Comparison of ENCODE assay signal across 8 cellular contexts in genomic region chrX:136880452-136881013, GRCh38. TPM values are rescaled to one million over a fixed set of nuclear protein-coding genes. Genes with fewer than 3 reads are reported as not detected.
A peak's percentile ranks its signal among the peaks of the same experiment; 100 is the strongest.
DNase-seq lines count a peak whose midpoint lies in the region; ATAC-seq and TF ChIP-seq lines count a peak whose summit lies in the region.

Gene RBMX, minus strand, starts transcription at chrX:136880725. Its CDS starts 1,298 bp downstream, at chrX:136879427.

- H3K4me1 ChIP-seq in ACC112 (ENCODE audit: control insufficient read depth, insufficient read depth, low read length, unreplicated experiment): no peaks in the 10 kb centered on the region
- no peaks in the 10 kb centered on the region for H3K4me1 ChIP-seq in breast epithelium
- peaks cover 4% of the 10 kb centered on the region for H3K4me1 ChIP-seq in smooth muscle cell (ENCODE audit: low read depth)

- H3K27ac ChIP-seq in ACC112 (ENCODE audit: low read depth, low read length) (peak within 1 kb of the TSS; percentile 71), VCaP (peak within 1 kb of the TSS; percentile 87), breast epithelium (peak within 1 kb of the TSS; percentile 94 to 96), smooth muscle cell (ENCODE audit: low read depth) (peak within 1 kb of the TSS; percentile 87)

- peak; percentile 95 for TF ChIP-seq POLR2A in breast epithelium (IDR thresholded peaks at IDR 0.05)

- intact Hi-C loops in breast epithelium (cut with DNase I; ENCODE audit: low total_unique reads): no loop called here

- H3F3A ChIP-seq in smooth muscle cell (ENCODE audit: low read depth): no peaks in the 10 kb centered on the region

- TF ChIP-seq CTCF in VCaP (conservative IDR thresholded peaks at IDR 0.05) (no peak), breast epithelium (IDR thresholded peaks at IDR 0.05) (no peak), smooth muscle cell (IDR thresholded peaks at IDR 0.05; ENCODE audit: borderline replicate concordance, insufficient read depth, poor library complexity, severe bottlenecking) (no peak)

- H2AFZ ChIP-seq in ACC112 (ENCODE audit: low read length, unreplicated experiment) (peak within 1 kb of the TSS; percentile 75), smooth muscle cell (ENCODE audit: low read depth) (peak within 1 kb of the TSS; percentile 71)

- peak within 1 kb of the TSS; percentile 88 for H3K4me3 ChIP-seq in ACC112 (ENCODE audit: low read depth, low read length)
- peak within 1 kb of the TSS; percentile 76 to 84 (median 78) for H3K4me3 ChIP-seq in breast epithelium
- peak within 1 kb of the TSS; percentile 87 for H3K4me3 ChIP-seq in smooth muscle cell

- H3K36me3 ChIP-seq in ACC112 (ENCODE audit: insufficient read depth, low read length) (0 out of 2 replicates have a peak, but pooled peaks cover 3% of the 10 kb centered on the region), breast epithelium (no peaks in the 10 kb centered on the region), smooth muscle cell (ENCODE audit: low read depth) (no peaks in the 10 kb centered on the region)

- H3K9me3 ChIP-seq in breast epithelium (no peaks in the 10 kb centered on the region), smooth muscle cell (replicated peaks; ENCODE audit: low read depth) (no peaks in the 10 kb centered on the region)

- WGBS in smooth muscle cell (ENCODE audit: low lambda C conversion rate): 34% methylated on average over 34 of the region's 34 CpGs

- peak within 1 kb of the TSS; percentile 87 for H3K4me2 ChIP-seq in smooth muscle cell

- DNase-seq in NCI-H2196 treated with DMSO at 0.1 percent for 48 hours (lab: John Stamatoyannopoulos, UW; ENCODE audit: unreplicated experiment) (peak; percentile 64), breast epithelium (ENCODE audit: low spot score in 2 of 2) (peak; percentile 85 to 88), iPS-NIHi11 (ENCODE audit: low spot score) (peak; percentile 87), smooth muscle cell (lab: John Stamatoyannopoulos, UW; ENCODE audit: unreplicated experiment) (peak; percentile 27)

- H4K20me1 ChIP-seq in smooth muscle cell (ENCODE audit: low read depth): peaks cover 35% of the 10 kb centered on the region

- peak within 1 kb of the TSS; percentile 97 for H3K9ac ChIP-seq in smooth muscle cell (ENCODE audit: low read depth)

- ATAC-seq in GM18870 (IDR thresholded peaks at IDR 0.05; ENCODE audit: unreplicated experiment) (peak; percentile 93), HG03135 (IDR thresholded peaks at IDR 0.05; ENCODE audit: unreplicated experiment) (peak; percentile 96)

- H3K79me2 ChIP-seq in ACC112 (ENCODE audit: control insufficient read depth, insufficient read depth, low read length, unreplicated experiment): peaks cover 43% of the 10 kb centered on the region
- H3K79me2 ChIP-seq in smooth muscle cell (ENCODE audit: low read depth): peaks cover 41% of the 10 kb centered on the region

- H3K27me3 ChIP-seq in ACC112 (ENCODE audit: insufficient read depth, low read length) (no peaks in the 10 kb centered on the region), breast epithelium (peaks cover 0 to 7% of the 10 kb centered on the region in 2 donors), smooth muscle cell (ENCODE audit: low read depth) (no peaks in the 10 kb centered on the region)

RNA-seq across cellular contexts. Expression of gene RBMX, which starts in this region (rescaled TPM):
- total RNA-seq in breast epithelium (100 to 1,000 TPM; 255 to 331 (median 264) TPM), smooth muscle cell (196 and 255 TPM in 2 replicates)
- 99.9 and 110 TPM in 2 replicates for polyA plus RNA-seq in smooth muscle cell

Comparison
In these comparisons a context has a peak if more than half of its experiments do, and no peak if none do; other contexts are left out.
1. Peak in every context shown above with its lines: DNase-seq, ATAC-seq, H3K4me3 ChIP-seq and H3K27ac ChIP-seq.
2. DNase-seq: peak in every context shown above with its lines; median percentile 87 in iPS-NIHi11; 86 in breast epithelium; 64 in NCI-H2196 treated with DMSO at 0.1 percent for 48 hours; 27 in smooth muscle cell.